ENCODE assay signal across 35 cellular contexts in the genomic region with DNA sequence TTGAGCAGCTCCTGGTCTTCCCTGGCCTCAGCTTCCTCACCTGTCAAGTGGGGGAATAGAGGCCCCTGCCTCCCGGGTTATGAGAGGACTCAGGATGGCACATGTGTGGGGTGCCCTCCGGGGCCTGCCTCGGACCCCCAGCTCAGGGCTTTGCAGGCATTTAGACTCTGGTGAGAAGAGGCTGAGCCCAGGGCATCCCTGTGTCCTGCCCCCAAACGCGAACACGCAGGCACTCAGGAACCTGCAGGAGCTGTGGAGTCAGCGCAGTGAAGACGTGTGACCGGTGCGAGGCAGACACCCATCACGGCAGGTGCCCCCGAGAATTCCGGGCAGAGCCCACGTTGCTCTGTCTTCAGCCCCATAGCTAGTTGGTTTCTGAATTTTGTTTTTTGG. TPM values are rescaled to one million over a fixed set of nuclear protein-coding genes. Genes with fewer than 3 reads are reported as not detected.
"Had no signal": no experiment of that assay in that cellular context is flagged by ENCODE, and none has a peak within 500 bp of the region (broad histone marks: within the 10 kb centered on the region; RNA-seq: fewer than 3 reads in every experiment).

No MANE protein-coding gene starts in this region.

- H3K4me3 ChIP-seq: adrenal gland, body of pancreas, esophagus muscularis mucosa, gastroesophageal sphincter had no signal

- H3K4me3 Mint-ChIP-seq: activated naive CD8-positive, alpha-beta T cell treated with anti-CD3 and anti-CD28 coated beads, Interleukin-2, amount 50 U/mL, for 24 hours had no signal

- H3K9me3 ChIP-seq: adrenal gland, body of pancreas had no signal

- H3K27me3 Mint-ChIP-seq: activated B cell treated with CpG ODN at 0.5 μM for 24 hours; activated CD8-positive, alpha-beta T cell treated with anti-CD3 and anti-CD28 coated beads for 36 hours; activated naive CD4-positive, alpha-beta T cell treated with anti-CD3 and anti-CD28 coated beads, Interleukin-2, amount 50 U/mL, for 24 hours; activated naive CD8-positive, alpha-beta T cell treated with anti-CD3 and anti-CD28 coated beads for 36 hours; activated naive CD8-positive, alpha-beta T cell treated with anti-CD3 and anti-CD28 coated beads, Interleukin-2, amount 50 U/mL, for 24 hours; effector memory CD8-positive, alpha-beta T cell; T-helper 17 cell had no signal

- DNase-seq: activated B cell treated with CpG ODN at 0.5 μM for 24 hours; activated CD4-positive, alpha-beta T cell treated with anti-CD3 and anti-CD28 coated beads for 48 hours; activated CD4-positive, alpha-beta T cell treated with anti-CD3 and anti-CD28 coated beads, Interleukin-2, amount 50 U/mL, for 1 hour; activated CD4-positive, alpha-beta T cell treated with anti-CD3 and anti-CD28 coated beads, Interleukin-2, amount 50 U/mL, for 48 hours; activated CD8-positive, alpha-beta memory T cell treated with anti-CD3 and anti-CD28 coated beads for 24 hours; activated CD8-positive, alpha-beta T cell treated with anti-CD3 and anti-CD28 coated beads for 36 hours; activated effector memory CD4-positive, alpha-beta T cell treated with anti-CD3 and anti-CD28 coated beads, Interleukin-2, amount 50 U/mL, for 16 hours; activated naive CD4-positive, alpha-beta T cell; activated naive CD8-positive, alpha-beta T cell treated with anti-CD3 and anti-CD28 coated beads for 36 hours; activated naive CD8-positive, alpha-beta T cell treated with anti-CD3 and anti-CD28 coated beads, Interleukin-2, amount 50 U/mL, for 24 hours; activated T-cell treated with anti-CD3 and anti-CD28 coated beads, Interleukin-2, amount 50 U/mL, for 1 hour; activated T-cell treated with anti-CD3 and anti-CD28 coated beads, Interleukin-2, amount 50 U/mL, for 48 hours; adrenal gland; amygdala; aorta; body of pancreas; caudate nucleus; cortex of kidney; dermis blood vessel endothelial cell; effector CD4-positive, alpha-beta T cell; effector memory CD8-positive, alpha-beta T cell; erythroblast; foreskin keratinocyte; T-helper 1 cell; T-helper 17 cell; T1000; WERI-Rb-1 had no signal

- H3K9me3 Mint-ChIP-seq: activated naive CD4-positive, alpha-beta T cell treated with anti-CD3 and anti-CD28 coated beads, Interleukin-2, amount 50 U/mL, for 24 hours; activated naive CD8-positive, alpha-beta T cell treated with anti-CD3 and anti-CD28 coated beads for 36 hours; activated T-helper 1 cell treated with anti-CD3 and anti-CD28 coated beads, Interleukin-12 subunit alpha, Interleukin-12 subunit beta, Interleukin-2, Interleukin-4 antibody, amounts not matched to agents 30 ng/mL and 10 ng/mL and 1 ng/mL, durations not matched to agents 14 hours and 24 hours and 36 hours; effector memory CD8-positive, alpha-beta T cell; T-helper 2 cell treated with Interferon-gamma antibody and Interleukin-4, amounts not matched to agents 5 μg/mL and 100 μg/mL, for 36 hours had no signal

- H3K36me3 ChIP-seq: adrenal gland, esophagus muscularis mucosa, gastroesophageal sphincter, WERI-Rb-1 had no signal

- H3K27me3 ChIP-seq: foreskin keratinocyte had no signal

- ATAC-seq: activated CD4-positive, CD25-positive, alpha-beta regulatory T cell treated with anti-CD3 and anti-CD28 coated beads, Interleukin-2, amount 50 U/mL, for 24 hours; activated CD8-positive, alpha-beta T cell treated with anti-CD3 and anti-CD28 coated beads for 36 hours; activated naive CD8-positive, alpha-beta T cell treated with anti-CD3 and anti-CD28 coated beads, Interleukin-2, amount 50 U/mL, for 24 hours; body of pancreas; effector memory CD8-positive, alpha-beta T cell; foreskin keratinocyte; gastroesophageal sphincter; T-helper 17 cell had no signal

- H3K36me3 Mint-ChIP-seq: activated naive CD4-positive, alpha-beta T cell treated with anti-CD3 and anti-CD28 coated beads, Interleukin-2, amount 50 U/mL, for 24 hours had no signal

- FAIRE-seq: colon had no signal

- H3K27ac Mint-ChIP-seq: activated naive CD8-positive, alpha-beta T cell treated with anti-CD3 and anti-CD28 coated beads, Interleukin-2, amount 50 U/mL, for 24 hours; activated T-helper 1 cell treated with anti-CD3 and anti-CD28 coated beads, Interleukin-12 subunit alpha, Interleukin-12 subunit beta, Interleukin-2, Interleukin-4 antibody, amounts not matched to agents 30 ng/mL and 10 ng/mL and 1 ng/mL, durations not matched to agents 14 hours and 24 hours and 36 hours; activated T-helper 2 cell treated with anti-CD3 and anti-CD28 coated beads, Interferon-gamma antibody, Interleukin-2, Interleukin-4, amounts not matched to agents 10 μg/mL and 5 μg/mL and 100 μg/mL, durations not matched to agents 14 hours and 24 hours and 36 hours; T-helper 2 cell treated with Interferon-gamma antibody and Interleukin-4, amounts not matched to agents 5 μg/mL and 100 μg/mL, for 36 hours had no signal

- H3K27ac ChIP-seq: adrenal gland, body of pancreas, esophagus muscularis mucosa, foreskin keratinocyte, gastroesophageal sphincter, WERI-Rb-1 had no signal

RNA-seq across cellular contexts. Expression of a gene that starts 58.3 kb away (rescaled TPM):
- polyA plus RNA-seq: aorta had no signal
